ENCODE assay signal across 8 cellular contexts in genomic region chr18:74148543-74149070, GRCh38. TPM values are rescaled to one million over a fixed set of nuclear protein-coding genes. Genes with fewer than 3 reads are reported as not detected.
DNase-seq lines count a peak whose midpoint lies in the region; ATAC-seq and TF ChIP-seq lines count a peak whose summit lies in the region.

No MANE protein-coding gene starts in this region.

- H3K27me3 Mint-ChIP-seq in glutamatergic neuron (ENCODE audit: unreplicated experiment), result peaks cover 7% of the 10 kb centered on the region
- no peaks in the 10 kb centered on the region for H3K27me3 Mint-ChIP-seq in stimulated activated memory B cell treated with anti-CD40 and anti-IgM and Interleukin-4, amounts not matched to agents 10 μg/mL and 1 μg/mL and 100 μg/mL, for 72 hours

- peaks cover 4% of the 10 kb centered on the region for H3K9me3 Mint-ChIP-seq in glutamatergic neuron (ENCODE audit: unreplicated experiment)
- no peaks in the 10 kb centered on the region for H3K9me3 Mint-ChIP-seq in stimulated activated memory B cell treated with anti-CD40 and anti-IgM and Interleukin-4, amounts not matched to agents 10 μg/mL and 1 μg/mL and 100 μg/mL, for 72 hours

- peaks cover 11% of the 10 kb centered on the region for H3K4me1 Mint-ChIP-seq in glutamatergic neuron (ENCODE audit: low read depth, unreplicated experiment)
- peaks cover 35% of the 10 kb centered on the region for H3K4me1 Mint-ChIP-seq in stimulated activated memory B cell treated with anti-CD40 and anti-IgM and Interleukin-4, amounts not matched to agents 10 μg/mL and 1 μg/mL and 100 μg/mL, for 72 hours

- peak; percentile 5 for ATAC-seq in GM18508 (IDR thresholded peaks at IDR 0.05; ENCODE audit: insufficient read depth, unreplicated experiment)
- ATAC-seq in HG02588 (IDR thresholded peaks at IDR 0.05; ENCODE audit: unreplicated experiment), result peak; percentile 14
- ATAC-seq in SK-N-SH treated with all-trans-retinoic acid at 6 μM for 48 hours, result peak; percentile 5
- ATAC-seq in stimulated activated memory B cell treated with anti-CD40 and anti-IgM and Interleukin-4, amounts not matched to agents 10 μg/mL and 1 μg/mL and 100 μg/mL, for 72 hours, result no peak

- no peaks in the 10 kb centered on the region for H3K36me3 Mint-ChIP-seq in glutamatergic neuron (ENCODE audit: unreplicated experiment)
- H3K36me3 Mint-ChIP-seq in stimulated activated memory B cell treated with anti-CD40 and anti-IgM and Interleukin-4, amounts not matched to agents 10 μg/mL and 1 μg/mL and 100 μg/mL, for 72 hours, result peaks cover 14% of the 10 kb centered on the region

- H3K27ac Mint-ChIP-seq in glutamatergic neuron (ENCODE audit: unreplicated experiment), result peak overlapping the region; percentile 84
- peak overlapping the region; percentile 90 for H3K27ac Mint-ChIP-seq in stimulated activated memory B cell treated with anti-CD40 and anti-IgM and Interleukin-4, amounts not matched to agents 10 μg/mL and 1 μg/mL and 100 μg/mL, for 72 hours

- peak overlapping the region; percentile 95 for H3K4me3 Mint-ChIP-seq in glutamatergic neuron (ENCODE audit: unreplicated experiment)
- peak overlapping the region; percentile 88 for H3K4me3 Mint-ChIP-seq in stimulated activated memory B cell treated with anti-CD40 and anti-IgM and Interleukin-4, amounts not matched to agents 10 μg/mL and 1 μg/mL and 100 μg/mL, for 72 hours

- no peak for DNase-seq in glutamatergic neuron
- DNase-seq in GM03348 (ENCODE audit: low spot score), result no peak
- DNase-seq in NCI-H2196 treated with DMSO at 0.1 percent for 48 hours (lab: John Stamatoyannopoulos, UW; ENCODE audit: unreplicated experiment), result no peak
- no peak for DNase-seq in epidermal melanocyte (ENCODE audit: insufficient read length, low spot score)

- no peak for TF ChIP-seq CTCF in glutamatergic neuron (IDR thresholded peaks at IDR 0.05; ENCODE audit: partially characterized antibody, unreplicated experiment)

TF ChIP-seq in SK-N-SH treated with all-trans-retinoic acid at 6 μM for 48 hours, 23 proteins besides CTCF, POLR2A, EP300 and RAD21:
- TF ChIP-seq TSHZ2 (CRISPR knock-in tag; IDR thresholded peaks at IDR 0.05), result no peak
- 0 out of 2 replicates have a peak, but pooled peaks have one; percentile 23 for TF ChIP-seq ZNF70 (CRISPR knock-in tag; IDR thresholded peaks at IDR 0.05)
- TF ChIP-seq POU6F1 (CRISPR knock-in tag; IDR thresholded peaks at IDR 0.05; ENCODE audit: borderline replicate concordance, low read depth), result no peak

RNA-seq across cellular contexts. Expression of gene TIMM21, which starts 0.3 kb away (rescaled TPM):
- total RNA-seq in glutamatergic neuron (ENCODE audit: unreplicated experiment), result 26.8 TPM

RNA-seq across cellular contexts. Expression of gene FBXO15, which starts 1.0 kb away (rescaled TPM):
- 0.76 TPM for total RNA-seq in glutamatergic neuron (ENCODE audit: unreplicated experiment)
